6 cellular contexts compared by ENCODE assay signal in the genomic region with DNA sequence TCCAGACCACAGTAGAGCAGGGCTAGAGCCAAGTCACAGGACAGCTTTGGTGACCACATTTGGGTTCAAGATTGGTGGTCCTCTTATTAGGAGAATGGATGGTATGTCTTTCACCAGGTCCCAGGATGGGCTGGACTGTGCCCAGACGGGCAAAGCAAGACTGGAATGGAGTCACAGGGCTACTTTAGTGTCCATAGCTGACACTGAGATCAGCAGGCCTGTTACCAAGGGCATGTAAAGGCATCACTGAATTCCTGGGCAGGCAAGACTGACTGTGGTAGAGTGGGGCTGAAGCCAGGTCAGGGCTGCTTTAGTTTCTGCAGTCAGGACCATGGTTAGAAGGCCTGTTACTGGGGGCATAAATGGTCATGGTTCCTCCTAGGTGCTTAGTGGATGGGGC. TPM values are rescaled to one million over a fixed set of nuclear protein-coding genes. Genes with fewer than 3 reads are reported as not detected.
DNase-seq lines count a peak whose midpoint lies in the region; ATAC-seq lines count a peak whose summit lies in the region.
"Not testable (repeated sequence)": the region's sequence is repeated elsewhere in the genome, so short reads cannot be mapped to it uniquely, and the experiment has no call there.

No MANE protein-coding gene starts in this region.

- H3K27ac Mint-ChIP-seq in activated CD4-positive, alpha-beta T cell treated with anti-CD3 and anti-CD28 coated beads for 36 hours = peak overlapping the region; percentile 63
- H3K27ac Mint-ChIP-seq in activated CD4-positive, alpha-beta memory T cell treated with anti-CD3 and anti-CD28 coated beads, Interleukin-2, amount 10 ng/mL, durations not matched to agents 7 days and 5 days = peak overlapping the region; percentile 61
- H3K27ac Mint-ChIP-seq in activated T-helper 17 cell treated with anti-CD3 and anti-CD28 coated beads, Interleukin-2, amount 50 U/mL, for 72 hours = peak overlapping the region; percentile 38
- H3K27ac Mint-ChIP-seq in activated naive CD8-positive, alpha-beta T cell = peak overlapping the region; percentile 54
- peak overlapping the region; percentile 54 to 57 for H3K27ac Mint-ChIP-seq in stimulated activated naive CD8-positive, alpha-beta T cell treated with anti-CD3 and anti-CD28 coated beads, Interleukin-15, amount 100 ng/mL, for 72 hours

- peak; percentile 3 for DNase-seq in activated CD4-positive, alpha-beta T cell treated with anti-CD3 and anti-CD28 coated beads for 36 hours
- peak; percentile 14 for DNase-seq in activated CD4-positive, alpha-beta memory T cell treated with anti-CD3 and anti-CD28 coated beads, Interleukin-2, amount 10 ng/mL, durations not matched to agents 7 days and 5 days
- DNase-seq in activated CD8-positive, alpha-beta memory T cell treated with anti-CD3 and anti-CD28 coated beads, Interleukin-2, amount 50 U/mL, for 48 hours = peak; percentile 51
- DNase-seq in stimulated activated naive CD8-positive, alpha-beta T cell treated with anti-CD3 and anti-CD28 coated beads, Interleukin-15, amount 100 ng/mL, for 72 hours = not testable (repeated sequence)

- not testable (repeated sequence) for H3K4me3 Mint-ChIP-seq in activated CD4-positive, alpha-beta T cell treated with anti-CD3 and anti-CD28 coated beads for 36 hours; activated CD4-positive, alpha-beta memory T cell treated with anti-CD3 and anti-CD28 coated beads, Interleukin-2, amount 10 ng/mL, durations not matched to agents 7 days and 5 days; activated T-helper 17 cell treated with anti-CD3 and anti-CD28 coated beads, Interleukin-2, amount 50 U/mL, for 72 hours; activated naive CD8-positive, alpha-beta T cell; stimulated activated naive CD8-positive, alpha-beta T cell treated with anti-CD3 and anti-CD28 coated beads, Interleukin-15, amount 100 ng/mL, for 72 hours

- not testable (repeated sequence) for H3K27me3 Mint-ChIP-seq in activated CD4-positive, alpha-beta T cell treated with anti-CD3 and anti-CD28 coated beads for 36 hours; activated CD4-positive, alpha-beta memory T cell treated with anti-CD3 and anti-CD28 coated beads, Interleukin-2, amount 10 ng/mL, durations not matched to agents 7 days and 5 days; activated T-helper 17 cell treated with anti-CD3 and anti-CD28 coated beads, Interleukin-2, amount 50 U/mL, for 72 hours; activated naive CD8-positive, alpha-beta T cell; stimulated activated naive CD8-positive, alpha-beta T cell treated with anti-CD3 and anti-CD28 coated beads, Interleukin-15, amount 100 ng/mL, for 72 hours

- intact Hi-C loops in activated CD4-positive, alpha-beta T cell treated with anti-CD3 and anti-CD28 coated beads for 36 hours (cut with DNase I, micrococcal nuclease) = loop anchor here in 1 of 2 experiments (10.0 kb wide), 1 partner anchor 471 kb away; the partner anchor contains the start of genes GNB1L and RTL10

- H3K36me3 Mint-ChIP-seq in activated CD4-positive, alpha-beta T cell treated with anti-CD3 and anti-CD28 coated beads for 36 hours (ENCODE audit: low read depth); activated CD4-positive, alpha-beta memory T cell treated with anti-CD3 and anti-CD28 coated beads, Interleukin-2, amount 10 ng/mL, durations not matched to agents 7 days and 5 days (ENCODE audit: low read depth); activated T-helper 17 cell treated with anti-CD3 and anti-CD28 coated beads, Interleukin-2, amount 50 U/mL, for 72 hours (ENCODE audit: low read depth); activated naive CD8-positive, alpha-beta T cell: not testable (repeated sequence)

- CTCF ChIA-PET in activated CD4-positive, alpha-beta T cell treated with anti-CD3 and anti-CD28 coated beads for 36 hours (lab: Charles Lee); activated CD4-positive, alpha-beta memory T cell treated with anti-CD3 and anti-CD28 coated beads, Interleukin-2, amount 10 ng/mL, durations not matched to agents 7 days and 5 days (lab: Charles Lee): not testable (repeated sequence)

- H3K4me1 Mint-ChIP-seq in activated CD4-positive, alpha-beta T cell treated with anti-CD3 and anti-CD28 coated beads for 36 hours = peaks cover 40% of the 10 kb centered on the region
- H3K4me1 Mint-ChIP-seq in activated CD4-positive, alpha-beta memory T cell treated with anti-CD3 and anti-CD28 coated beads, Interleukin-2, amount 10 ng/mL, durations not matched to agents 7 days and 5 days = peaks cover 47% of the 10 kb centered on the region
- peaks cover 20% of the 10 kb centered on the region for H3K4me1 Mint-ChIP-seq in activated T-helper 17 cell treated with anti-CD3 and anti-CD28 coated beads, Interleukin-2, amount 50 U/mL, for 72 hours
- peaks cover 37% of the 10 kb centered on the region for H3K4me1 Mint-ChIP-seq in activated naive CD8-positive, alpha-beta T cell (ENCODE audit: low read depth)
- peaks cover 51% of the 10 kb centered on the region for H3K4me1 Mint-ChIP-seq in stimulated activated naive CD8-positive, alpha-beta T cell treated with anti-CD3 and anti-CD28 coated beads, Interleukin-15, amount 100 ng/mL, for 72 hours

- not testable (repeated sequence) for H3K9me3 Mint-ChIP-seq in activated CD4-positive, alpha-beta T cell treated with anti-CD3 and anti-CD28 coated beads for 36 hours (ENCODE audit: low read depth); activated CD4-positive, alpha-beta memory T cell treated with anti-CD3 and anti-CD28 coated beads, Interleukin-2, amount 10 ng/mL, durations not matched to agents 7 days and 5 days; activated T-helper 17 cell treated with anti-CD3 and anti-CD28 coated beads, Interleukin-2, amount 50 U/mL, for 72 hours; activated naive CD8-positive, alpha-beta T cell (ENCODE audit: low read depth); stimulated activated naive CD8-positive, alpha-beta T cell treated with anti-CD3 and anti-CD28 coated beads, Interleukin-15, amount 100 ng/mL, for 72 hours

- POLR2A ChIA-PET in activated CD4-positive, alpha-beta T cell treated with anti-CD3 and anti-CD28 coated beads for 36 hours (lab: Charles Lee); activated CD4-positive, alpha-beta memory T cell treated with anti-CD3 and anti-CD28 coated beads, Interleukin-2, amount 10 ng/mL, durations not matched to agents 7 days and 5 days (lab: Charles Lee): not testable (repeated sequence)

- not testable (repeated sequence) for ATAC-seq in activated CD4-positive, alpha-beta T cell treated with anti-CD3 and anti-CD28 coated beads for 36 hours; activated T-helper 17 cell treated with anti-CD3 and anti-CD28 coated beads, Interleukin-2, amount 50 U/mL, for 72 hours (replicated peaks); stimulated activated naive CD8-positive, alpha-beta T cell treated with anti-CD3 and anti-CD28 coated beads, Interleukin-15, amount 100 ng/mL, for 72 hours

RNA-seq across cellular contexts. Expression of gene DGCR6L, which starts 6.1 kb away (rescaled TPM):
- total RNA-seq in activated CD4-positive, alpha-beta T cell treated with anti-CD3 and anti-CD28 coated beads for 36 hours = 10 to 100 TPM; 22.4 to 24.8 TPM
- total RNA-seq in activated CD4-positive, alpha-beta memory T cell treated with anti-CD3 and anti-CD28 coated beads, Interleukin-2, amount 10 ng/mL, durations not matched to agents 7 days and 5 days = 10 to 100 TPM; 40.8 to 41.1 TPM
- total RNA-seq in activated T-helper 17 cell treated with anti-CD3 and anti-CD28 coated beads, Interleukin-2, amount 50 U/mL, for 72 hours = 10 to 100 TPM; 20.5 to 29.2 TPM

RNA-seq across cellular contexts. Expression of gene RTN4R, which starts 57.9 kb away (rescaled TPM):
- 1 to 10 TPM; 2.2 to 2.3 TPM for total RNA-seq in activated CD4-positive, alpha-beta T cell treated with anti-CD3 and anti-CD28 coated beads for 36 hours
- total RNA-seq in activated CD4-positive, alpha-beta memory T cell treated with anti-CD3 and anti-CD28 coated beads, Interleukin-2, amount 10 ng/mL, durations not matched to agents 7 days and 5 days = 1 to 10 TPM; 2.3 to 3.1 TPM
- 1 to 10 TPM; 1.4 to 2.6 TPM for total RNA-seq in activated T-helper 17 cell treated with anti-CD3 and anti-CD28 coated beads, Interleukin-2, amount 50 U/mL, for 72 hours
